ENCODE assay signal across 1 cellular context in genomic region chrX:128518508-128518907, GRCh38.
A peak's percentile ranks its signal among the peaks of the same experiment; 100 is the strongest.
TF ChIP-seq lines count a peak whose summit lies in the region.

No MANE protein-coding gene starts in this region.

TF ChIP-seq in HepG2, 621 proteins besides CTCF, POLR2A, EP300 and RAD21:
- TF ChIP-seq SMC3 (IDR thresholded peaks at IDR 0.05; ENCODE audit: low read length), result peak; percentile 43
- no peak for TF ChIP-seq KLF6 (CRISPR knock-in tag; IDR thresholded peaks at IDR 0.05)
- peak; percentile 64 for TF ChIP-seq STAG1 (CRISPR knock-in tag; IDR thresholded peaks at IDR 0.05)
